ENCODE assay signal across 8 cellular contexts in the genomic region with DNA sequence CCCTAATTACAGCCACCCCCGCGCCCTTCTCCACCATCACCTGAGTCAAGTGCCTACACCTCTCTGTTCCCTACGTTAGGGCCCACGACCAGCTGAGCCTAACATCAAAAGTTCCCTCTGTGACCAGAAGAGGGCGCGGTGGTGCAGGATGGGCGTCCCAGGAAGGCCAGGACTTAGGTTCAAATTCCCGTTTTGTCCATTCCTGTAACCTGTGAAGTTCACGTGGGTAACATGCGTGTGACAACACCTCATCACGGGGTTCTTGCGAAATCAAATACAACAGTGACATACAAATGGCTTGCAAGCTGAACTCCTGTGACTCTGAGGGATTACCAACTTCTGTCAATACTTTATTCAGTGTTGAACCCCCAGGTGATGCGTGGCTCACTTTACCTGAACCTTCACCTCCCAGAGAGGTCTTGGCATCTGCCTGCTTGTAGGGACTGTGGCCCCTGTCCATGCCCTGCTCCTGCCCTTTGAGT.
DNase-seq lines count a peak whose midpoint lies in the region; ATAC-seq, FAIRE-seq and TF ChIP-seq lines count a peak whose summit lies in the region.

No MANE protein-coding gene starts in this region.

- TF ChIP-seq CTCF in AG09319 (IDR thresholded peaks at IDR 0.05; ENCODE audit: low read depth, low read length): peak; percentile 63
- peak; percentile 77 for TF ChIP-seq CTCF in fibroblast of mammary gland (conservative IDR thresholded peaks at IDR 0.05; ENCODE audit: control insufficient read depth, insufficient read depth, low read depth, low read length)
- peak; percentile 21 to 67 (median 47) for TF ChIP-seq CTCF in pancreas (IDR thresholded peaks at IDR 0.05)

- intact Hi-C loops in pancreas (cut with DNase I) (loop anchor here in 1 of 3 donors (10.0 kb wide), 1 partner anchor 206 kb away; a partner anchor contains a TSS), aorta (cut with DNase I) (loop anchor here in 1 of 2 donors (2.0 kb wide), 1 partner anchor 212 kb away; no protein-coding TSS in a partner anchor)

- H3K36me3 ChIP-seq in H7 (replicated peaks; ENCODE audit: control insufficient read depth, insufficient read depth, low read length): no peaks in the 10 kb centered on the region
- no peaks in the 10 kb centered on the region for H3K36me3 ChIP-seq in pancreas
- H3K36me3 ChIP-seq in aorta (ENCODE audit: control insufficient read depth in 1 of 2, insufficient read depth in 2 of 2, low read length in 1 of 2): no peaks in the 10 kb centered on the region

- H3K4me3 Mint-ChIP-seq in activated T-cell treated with anti-CD3 and anti-CD28 coated beads, Interleukin-2, amount 50 U/mL, for 4 hours: peak overlapping the region; percentile 21

- DNase-seq in AG09319 (ENCODE audit: extremely low read depth, low read depth) (no peak), H7 (peak; percentile 67), NOMO-1 treated with dmso at 0.1 percent for 144 hours (lab: John Stamatoyannopoulos, UW; ENCODE audit: unreplicated experiment) (peak; percentile 28), fibroblast of mammary gland (ENCODE audit: low read depth) (peak; percentile 50), pancreas (peak in 5 of 6 donors; percentile 23 to 77 (median 51)), aorta (peak; percentile 72 to 84)
- peak; percentile 75 for DNase-seq in activated T-cell treated with anti-CD3 and anti-CD28 coated beads, Interleukin-2, amount 50 U/mL, for 4 hours

- H3K4me3 ChIP-seq in H7 (ENCODE audit: insufficient read depth, low read depth, low read length): no peak overlapping the region
- no peak overlapping the region for H3K4me3 ChIP-seq in fibroblast of mammary gland (ENCODE audit: control insufficient read depth, low read depth, low read length)
- H3K4me3 ChIP-seq in pancreas: no peak overlapping the region
- H3K4me3 ChIP-seq in aorta (ENCODE audit: low read length in 2 of 2): no peak overlapping the region

- peaks cover 74% of the 10 kb centered on the region for H3K4me1 Mint-ChIP-seq in activated T-cell treated with anti-CD3 and anti-CD28 coated beads, Interleukin-2, amount 50 U/mL, for 4 hours (ENCODE audit: low read depth)

- WGBS in pancreas, 2 donors: 49 to 58% methylated on average over 13 of the region's 13 CpGs
- WGBS in aorta, 2 donors: 45 to 54% methylated on average over 13 of the region's 13 CpGs

- H3K27ac ChIP-seq in pancreas: no peak overlapping the region
- no peak overlapping the region for H3K27ac ChIP-seq in aorta (ENCODE audit: low read depth in 1 of 2, low read length in 2 of 2)

- H3K27me3 ChIP-seq in H7 (ENCODE audit: control insufficient read depth, insufficient read depth, low read length) (no peaks in the 10 kb centered on the region), pancreas (no peaks in the 10 kb centered on the region), aorta (ENCODE audit: control insufficient read depth in 1 of 2, insufficient read depth in 2 of 2, low read length in 1 of 2) (no peaks in the 10 kb centered on the region)

- H3K4me1 ChIP-seq in pancreas (peaks cover 4 to 12% (median 6%) of the 10 kb centered on the region in 3 donors), aorta (ENCODE audit: control insufficient read depth in 1 of 2, insufficient read depth in 2 of 2, low read length in 2 of 2) (no peaks in the 10 kb centered on the region)

- H3K9me3 ChIP-seq in pancreas (no peaks in the 10 kb centered on the region), aorta (ENCODE audit: control insufficient read depth, low read length) (no peaks in the 10 kb centered on the region)

- no peak for FAIRE-seq in pancreas (lab: Jason Lieb, UNC)

- no peaks in the 10 kb centered on the region for H3K27me3 Mint-ChIP-seq in activated T-cell treated with anti-CD3 and anti-CD28 coated beads, Interleukin-2, amount 50 U/mL, for 4 hours (ENCODE audit: low read depth)

- no peaks in the 10 kb centered on the region for H3K36me3 Mint-ChIP-seq in activated T-cell treated with anti-CD3 and anti-CD28 coated beads, Interleukin-2, amount 50 U/mL, for 4 hours (ENCODE audit: insufficient read depth)

- ATAC-seq in activated T-cell treated with anti-CD3 and anti-CD28 coated beads, Interleukin-2, amount 50 U/mL, for 4 hours: no peak
- ATAC-seq in pancreas (peak; percentile 41 to 70 (median 64)), aorta (ENCODE audit: low FRiP score) (peak; percentile 59), GM21423 (IDR thresholded peaks at IDR 0.05; ENCODE audit: unreplicated experiment) (no peak)

- H3K9me3 Mint-ChIP-seq in activated T-cell treated with anti-CD3 and anti-CD28 coated beads, Interleukin-2, amount 50 U/mL, for 4 hours: no peaks in the 10 kb centered on the region

Comparison
In these comparisons a context has a peak if more than half of its experiments do, and no peak if none do; other contexts are left out.
1. ATAC-seq: peak in pancreas (4 of 4) and aorta (single experiment); none in activated T-cell treated with anti-CD3 and anti-CD28 coated beads, Interleukin-2, amount 50 U/mL, for 4 hours (0 of 2) and GM21423 (single experiment).
2. Peak in every context shown above with its lines, with median percentiles within 50 percentile points of each other: CTCF ChIP-seq.